Comparison of ENCODE assay signal across 12 cellular contexts in the genomic region with DNA sequence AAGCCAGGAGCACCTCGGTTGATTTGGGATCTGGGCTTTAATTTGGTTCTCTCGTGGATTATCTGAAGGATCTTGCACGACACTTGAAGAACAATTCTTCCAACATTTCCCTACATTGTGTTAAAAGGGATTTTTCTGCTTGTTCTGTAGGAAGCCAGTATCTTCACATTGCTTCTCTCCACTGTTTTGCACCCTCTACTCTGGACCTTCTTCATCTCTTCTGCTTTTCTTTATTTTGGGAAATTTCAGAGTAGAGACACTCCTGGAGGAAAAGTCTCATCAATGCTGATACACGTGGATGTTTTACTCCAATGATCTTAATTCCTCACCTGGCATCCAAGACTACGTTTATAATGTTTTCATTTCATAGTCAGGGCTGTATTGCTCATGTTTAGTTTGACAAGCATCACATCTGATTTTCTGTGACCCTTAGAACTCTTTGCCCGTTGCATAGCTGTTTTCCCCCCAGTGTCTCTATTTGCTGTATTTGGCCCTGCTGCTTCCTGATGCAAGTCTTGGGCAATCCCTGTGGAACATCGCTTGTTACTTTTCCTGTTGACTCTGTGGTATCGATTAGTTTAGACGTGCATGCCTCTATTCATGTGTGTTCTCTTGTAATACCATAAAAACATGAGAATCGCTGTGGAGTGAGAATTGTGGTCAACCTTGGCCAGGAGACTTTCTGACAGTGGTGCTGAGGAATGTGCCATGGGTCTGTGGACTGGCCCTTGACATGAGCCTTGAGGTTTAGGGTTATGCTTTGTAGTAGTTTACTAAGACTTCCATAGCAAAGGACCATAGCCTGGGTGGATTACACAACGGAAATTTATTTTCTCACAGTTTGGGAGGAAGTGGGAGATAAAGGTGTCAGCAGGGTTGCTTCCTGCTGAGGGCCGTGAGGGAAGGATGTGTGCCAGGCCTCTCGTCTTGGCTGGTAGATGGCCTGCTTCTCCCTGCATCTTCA. TPM values are rescaled to one million over a fixed set of nuclear protein-coding genes. Genes with fewer than 3 reads are reported as not detected.
DNase-seq lines count a peak whose midpoint lies in the region; ATAC-seq and TF ChIP-seq lines count a peak whose summit lies in the region.
"Had no signal": no experiment of that assay in that cellular context is flagged by ENCODE, and none has a peak within 500 bp of the region (broad histone marks: within the 10 kb centered on the region; RNA-seq: fewer than 3 reads in every experiment).

No MANE protein-coding gene starts in this region.

- H3K36me3 Mint-ChIP-seq in osteocyte (ENCODE audit: unreplicated experiment) = no peaks in the 10 kb centered on the region
- H3K36me3 Mint-ChIP-seq: stimulated activated naive B cell treated with anti-CD40 and anti-IgM and Interleukin-4, amounts not matched to agents 10 μg/mL and 1 μg/mL and 100 μg/mL, for 72 hours had no signal

- peak; percentile 31 for DNase-seq in NOMO-1 treated with DMSO at 0.1 percent for 48 hours (lab: John Stamatoyannopoulos, UW; ENCODE audit: unreplicated experiment)
- no peak for DNase-seq in NOMO-1 treated with dmso at 0.1 percent for 144 hours (lab: John Stamatoyannopoulos, UW; ENCODE audit: unreplicated experiment)
- peak; percentile 67 for DNase-seq in MV-4-11 (lab: John Stamatoyannopoulos, UW)
- no peak for DNase-seq in dorsolateral prefrontal cortex
- no peak for DNase-seq in osteocyte (ENCODE audit: extremely low spot score, unreplicated experiment)
- DNase-seq in tibial nerve (ENCODE audit: low spot score in 2 of 2) = no peak
- DNase-seq in COR-L47 (lab: John Stamatoyannopoulos, UW) = no peak
- DNase-seq: NCI-H1694 treated with DMSO at 0.1 percent for 48 hours; psoas muscle; stimulated activated naive B cell treated with anti-CD40 and anti-IgM and Interleukin-4, amounts not matched to agents 10 μg/mL and 1 μg/mL and 100 μg/mL, for 72 hours had no signal

- H3K27ac ChIP-seq in dorsolateral prefrontal cortex = peak overlapping the region in 32 of 59 donors; percentile 1 to 64 (median 30)
- no peak overlapping the region for H3K27ac ChIP-seq in tibial nerve
- H3K27ac ChIP-seq: 22Rv1, psoas muscle had no signal

- H3K4me3 Mint-ChIP-seq in osteocyte (ENCODE audit: unreplicated experiment) = no peak overlapping the region
- H3K4me3 Mint-ChIP-seq: stimulated activated naive B cell treated with anti-CD40 and anti-IgM and Interleukin-4, amounts not matched to agents 10 μg/mL and 1 μg/mL and 100 μg/mL, for 72 hours had no signal

- peaks cover 0 to 27% (median 0%) of the 10 kb centered on the region in 4 donors for H3K4me1 ChIP-seq in tibial nerve

- no peaks in the 10 kb centered on the region for H3K9me3 Mint-ChIP-seq in osteocyte (ENCODE audit: unreplicated experiment)
- H3K9me3 Mint-ChIP-seq: stimulated activated naive B cell treated with anti-CD40 and anti-IgM and Interleukin-4, amounts not matched to agents 10 μg/mL and 1 μg/mL and 100 μg/mL, for 72 hours had no signal

- H3K27me3 Mint-ChIP-seq in osteocyte (ENCODE audit: unreplicated experiment) = no peaks in the 10 kb centered on the region

- intact Hi-C loops in dorsolateral prefrontal cortex (cut with DNase I) = no loop called here

- H3K4me3 ChIP-seq in dorsolateral prefrontal cortex (no peak overlapping the region), tibial nerve (no peak overlapping the region)
- H3K4me3 ChIP-seq: psoas muscle had no signal

- TF ChIP-seq EP300 in tibial nerve (IDR thresholded peaks at IDR 0.05) = no peak

- peaks cover 50% of the 10 kb centered on the region for H3K4me1 Mint-ChIP-seq in osteocyte (ENCODE audit: unreplicated experiment)

- no peaks in the 10 kb centered on the region for H3K9me3 ChIP-seq in tibial nerve
- H3K9me3 ChIP-seq: psoas muscle had no signal

- H3K27ac Mint-ChIP-seq in osteocyte (ENCODE audit: unreplicated experiment) = peak overlapping the region; percentile 81
- H3K27ac Mint-ChIP-seq: stimulated activated naive B cell treated with anti-CD40 and anti-IgM and Interleukin-4, amounts not matched to agents 10 μg/mL and 1 μg/mL and 100 μg/mL, for 72 hours had no signal

- TF ChIP-seq CTCF in dorsolateral prefrontal cortex (IDR thresholded peaks at IDR 0.05 in 54 of 56, conservative IDR thresholded peaks at IDR 0.05 in 2 of 56; ENCODE audit: low read depth in 1 of 56, partially characterized antibody in 56 of 56) (no peak), osteocyte (IDR thresholded peaks at IDR 0.05) (no peak), tibial nerve (IDR thresholded peaks at IDR 0.05) (no peak)

- no peak for TF ChIP-seq POLR2A in tibial nerve (IDR thresholded peaks at IDR 0.05)

- WGBS in tibial nerve, 2 donors = 64 to 69% methylated on average over 13 of the region's 13 CpGs

- H3K27me3 ChIP-seq in dorsolateral prefrontal cortex (peaks cover 0 to 5% (median 0%) of the 10 kb centered on the region in 45 donors), tibial nerve (no peaks in the 10 kb centered on the region)

- no peaks in the 10 kb centered on the region for H3K36me3 ChIP-seq in tibial nerve

- ATAC-seq in GM18858 (IDR thresholded peaks at IDR 0.05; ENCODE audit: unreplicated experiment) = no peak
- ATAC-seq: psoas muscle; stimulated activated naive B cell treated with anti-CD40 and anti-IgM and Interleukin-4, amounts not matched to agents 10 μg/mL and 1 μg/mL and 100 μg/mL, for 72 hours had no signal

RNA-seq across cellular contexts. Expression of a gene that starts 12.5 kb away (rescaled TPM):
- total RNA-seq in dorsolateral prefrontal cortex (100 to 1,000 TPM in 117 of 120 experiments, 10 to 100 TPM in 3; 68.3 to 259 (median 170) TPM), osteocyte (32.1 and 33.3 TPM in 2 replicates), tibial nerve (10 to 100 TPM; 34.7 to 52.8 (median 39.2) TPM)

Comparison
In these comparisons a context has a peak if more than half of its experiments do, and no peak if none do; other contexts are left out.
1. DNase-seq: peak in NOMO-1 treated with DMSO at 0.1 percent for 48 hours (single experiment) and MV-4-11 (single experiment); none in NOMO-1 treated with dmso at 0.1 percent for 144 hours (single experiment), dorsolateral prefrontal cortex (0 of 10), osteocyte (single experiment), tibial nerve (0 of 2) and COR-L47 (single experiment).
2. H3K27ac ChIP-seq: peak in dorsolateral prefrontal cortex (32 of 59); none in tibial nerve (0 of 4).